ENCODE assay signal across 8 cellular contexts in genomic region chr12:11822071-11822818, GRCh38.
DNase-seq lines count a peak whose midpoint lies in the region; ATAC-seq, FAIRE-seq and TF ChIP-seq lines count a peak whose summit lies in the region.

No MANE protein-coding gene starts in this region.

- peak overlapping the region; percentile 36 for H3K4me3 Mint-ChIP-seq in activated CD4-positive, alpha-beta T cell treated with anti-CD3 and anti-CD28 coated beads, Interleukin-2, amount 10 ng/mL, durations not matched to agents 24 days and 14 days

- H3K27me3 Mint-ChIP-seq in activated CD4-positive, alpha-beta T cell treated with anti-CD3 and anti-CD28 coated beads, Interleukin-2, amount 10 ng/mL, durations not matched to agents 24 days and 14 days = no peaks in the 10 kb centered on the region

- no peak overlapping the region for H3K4me3 ChIP-seq in epithelial cell of esophagus (ENCODE audit: low read length)

- TF ChIP-seq CTCF in epithelial cell of esophagus (IDR thresholded peaks at IDR 0.05; ENCODE audit: insufficient read depth, low read depth, low read length, missing control alignments) = no peak

- peaks cover 46% of the 10 kb centered on the region for H3K36me3 Mint-ChIP-seq in activated CD4-positive, alpha-beta T cell treated with anti-CD3 and anti-CD28 coated beads, Interleukin-2, amount 10 ng/mL, durations not matched to agents 24 days and 14 days (ENCODE audit: low read depth)

- no peak for FAIRE-seq in frontal cortex (lab: Jason Lieb, UNC)

- peak overlapping the region; percentile 90 for H3K27ac Mint-ChIP-seq in activated CD4-positive, alpha-beta T cell treated with anti-CD3 and anti-CD28 coated beads, Interleukin-2, amount 10 ng/mL, durations not matched to agents 24 days and 14 days

- ATAC-seq in GM18861 (IDR thresholded peaks at IDR 0.05; ENCODE audit: unreplicated experiment) (peak; percentile 44), HG03378 (IDR thresholded peaks at IDR 0.05; ENCODE audit: unreplicated experiment) (peak; percentile 65), GM18867 (IDR thresholded peaks at IDR 0.05; ENCODE audit: unreplicated experiment) (no peak)

- peak; percentile 78 for DNase-seq in activated CD4-positive, alpha-beta T cell treated with anti-CD3 and anti-CD28 coated beads, Interleukin-2, amount 10 ng/mL, durations not matched to agents 24 days and 14 days
- DNase-seq in epithelial cell of esophagus (ENCODE audit: low read depth) = peak; percentile 75
- DNase-seq in stimulated activated CD4-positive, alpha-beta T cell treated with anti-CD3 and anti-CD28 coated beads, Interleukin-1b, Interleukin-23, amount 100 ng/mL, for 4 hours (ENCODE audit: low read depth in 2 of 2) = peak; percentile 45 to 46
- DNase-seq in frontal cortex (ENCODE audit: low spot score in 2 of 2) = no peak
- no peak for DNase-seq in HuH-7.5 (ENCODE audit: low spot score)

- H3K9me3 Mint-ChIP-seq in activated CD4-positive, alpha-beta T cell treated with anti-CD3 and anti-CD28 coated beads, Interleukin-2, amount 10 ng/mL, durations not matched to agents 24 days and 14 days = peaks cover 4% of the 10 kb centered on the region

- intact Hi-C loops in activated CD4-positive, alpha-beta T cell treated with anti-CD3 and anti-CD28 coated beads, Interleukin-2, amount 10 ng/mL, durations not matched to agents 24 days and 14 days (cut with micrococcal nuclease) = loop anchor here (1.0 kb wide), 1 partner anchor 8 kb away; no protein-coding TSS in a partner anchor

- H3K4me1 Mint-ChIP-seq in activated CD4-positive, alpha-beta T cell treated with anti-CD3 and anti-CD28 coated beads, Interleukin-2, amount 10 ng/mL, durations not matched to agents 24 days and 14 days = peaks cover 54% of the 10 kb centered on the region

Comparison
In these comparisons a context has a peak if more than half of its experiments do, and no peak if none do; other contexts are left out.
1. DNase-seq: peak in activated CD4-positive, alpha-beta T cell treated with anti-CD3 and anti-CD28 coated beads, Interleukin-2, amount 10 ng/mL, durations not matched to agents 24 days and 14 days (single experiment), epithelial cell of esophagus (single experiment) and stimulated activated CD4-positive, alpha-beta T cell treated with anti-CD3 and anti-CD28 coated beads, Interleukin-1b, Interleukin-23, amount 100 ng/mL, for 4 hours (2 of 2); none in frontal cortex (0 of 2) and HuH-7.5 (single experiment).